In genomic region chr5:1074816-1075554, GRCh38 we compare ENCODE assay signal across 25 cellular contexts. TPM values are rescaled to one million over a fixed set of nuclear protein-coding genes. Genes with fewer than 3 reads are reported as not detected.
DNase-seq lines count a peak whose midpoint lies in the region; ATAC-seq, FAIRE-seq and TF ChIP-seq lines count a peak whose summit lies in the region.
"Had no signal": no experiment of that assay in that cellular context is flagged by ENCODE, and none has a peak within 500 bp of the region (broad histone marks: within the 10 kb centered on the region; RNA-seq: fewer than 3 reads in every experiment).

No MANE protein-coding gene starts in this region.

- H3K9me3 Mint-ChIP-seq in naive thymus-derived CD4-positive, alpha-beta T cell, result no peaks in the 10 kb centered on the region
- H3K9me3 Mint-ChIP-seq: CD4-positive, CD25-positive, alpha-beta regulatory T cell had no signal

- CTCF ChIA-PET in K562 (lab: Yijun Ruan, JAX; ENCODE audit: low intra/inter-chr PET ratio), result no interaction called here
- CTCF ChIA-PET in naive thymus-derived CD4-positive, alpha-beta T cell (lab: Charles Lee), result no interaction called here

- H3K27ac Mint-ChIP-seq in naive thymus-derived CD4-positive, alpha-beta T cell, result no peak overlapping the region
- H3K27ac Mint-ChIP-seq: CD4-positive, CD25-positive, alpha-beta regulatory T cell had no signal

- H4K20me1 ChIP-seq in K562 (replicated peaks; ENCODE audit: control insufficient read depth, insufficient read depth, low read length), result peaks cover 6% of the 10 kb centered on the region

- intact Hi-C loops in right cardiac atrium (cut with DNase I) (no loop called here), K562 (cut with micrococcal nuclease) (no loop called here)
- intact Hi-C loops in naive thymus-derived CD4-positive, alpha-beta T cell (cut with micrococcal nuclease), result no loop called here

- H3K36me3 ChIP-seq in right atrium auricular region, result peaks cover 65% of the 10 kb centered on the region
- no peaks in the 10 kb centered on the region for H3K36me3 ChIP-seq in K562 (ENCODE audit: control insufficient read depth, insufficient read depth, low read length)
- H3K36me3 ChIP-seq in naive thymus-derived CD4-positive, alpha-beta T cell (ENCODE audit: control insufficient read depth in 2 of 3, insufficient read depth in 3 of 3, low read length in 3 of 3), result peaks cover 0 to 67% (median 9%) of the 10 kb centered on the region in 3 experiments
- H3K36me3 ChIP-seq: HAP-1 had no signal

- TF ChIP-seq CTCF in right atrium auricular region (IDR thresholded peaks at IDR 0.05) (no peak), K562 (IDR thresholded peaks at IDR 0.05 in 2 of 3, conservative IDR thresholded peaks at IDR 0.05 in 1 of 3; ENCODE audit: insufficient read depth in 2 of 3, low read depth in 1 of 3, low read length in 3 of 3) (no peak)

- in situ Hi-C loops in K562 (cut with MboI), result no loop called here

- H3K4me1 ChIP-seq in right cardiac atrium (ENCODE audit: control insufficient read depth, insufficient read depth, low read length) (no peaks in the 10 kb centered on the region), right atrium auricular region (no peaks in the 10 kb centered on the region), K562 (replicated peaks in 1 of 2; ENCODE audit: control insufficient read depth in 2 of 2, insufficient read depth in 2 of 2, low read length in 2 of 2) (peaks cover 0 to 41% of the 10 kb centered on the region in 2 experiments; a peak in 2 of 5 replicates)
- H3K4me1 ChIP-seq in naive thymus-derived CD4-positive, alpha-beta T cell (ENCODE audit: control insufficient read depth in 2 of 2, insufficient read depth in 2 of 2, low read length in 2 of 2), result no peaks in the 10 kb centered on the region
- H3K4me1 ChIP-seq: BLaER1, HAP-1 had no signal

- H3K27ac ChIP-seq in right cardiac atrium (ENCODE audit: low read length), result no peak overlapping the region
- H3K27ac ChIP-seq in right atrium auricular region, result no peak overlapping the region
- no peak overlapping the region for H3K27ac ChIP-seq in K562 (ENCODE audit: extremely low read depth, low read depth, low read length)
- no peak overlapping the region for H3K27ac ChIP-seq in naive thymus-derived CD4-positive, alpha-beta T cell (ENCODE audit: low read depth, low read length)
- H3K27ac ChIP-seq: BLaER1, GM23248, PC-9 had no signal

- BruUV-seq in K562 (replicated peaks; lab: Mats Ljungman, UMichigan), result no TSS peak

- POLR2A ChIA-PET in K562 (lab: Yijun Ruan, JAX), result interaction anchor here (0.6 kb wide), 1 partner anchor 42 kb away, joined by 4 read pairs; no protein-coding TSS in a partner anchor
- POLR2A ChIA-PET in naive thymus-derived CD4-positive, alpha-beta T cell (lab: Charles Lee), result no interaction called here

- FAIRE-seq in K562 (lab: Jason Lieb, UNC), result no peak
- FAIRE-seq in urothelium cell line (lab: Jason Lieb, UNC), result peak; percentile 50
- FAIRE-seq: A204.1, G401.6 had no signal

- TF ChIP-seq EP300 in K562 (IDR thresholded peaks at IDR 0.05; ENCODE audit: low read length), result no peak

- peaks cover 0 to 13% (median 0%) of the 10 kb centered on the region in 5 donors for H3K36me3 Mint-ChIP-seq in naive thymus-derived CD4-positive, alpha-beta T cell

- TF ChIP-seq RAD21 in K562 (CRISPR knock-in tag; conservative IDR thresholded peaks at IDR 0.05 in 1 of 2, IDR thresholded peaks at IDR 0.05 in 1 of 2), result no peak

- TF ChIP-seq POLR2A in K562 (conservative IDR thresholded peaks at IDR 0.05), result no peak

- no peak overlapping the region for H3K4me3 ChIP-seq in right cardiac atrium (ENCODE audit: low read length)
- H3K4me3 ChIP-seq in right atrium auricular region, result no peak overlapping the region
- no peak overlapping the region for H3K4me3 ChIP-seq in K562
- no peak overlapping the region for H3K4me3 ChIP-seq in naive thymus-derived CD4-positive, alpha-beta T cell (ENCODE audit: low read length)
- H3K4me3 ChIP-seq: BLaER1, GM23248, HAP-1, PC-9 had no signal

- no peak overlapping the region for H3K4me2 ChIP-seq in K562 (ENCODE audit: insufficient read depth, low read length)
- H3K4me2 ChIP-seq: BLaER1, PC-9 had no signal

- WGBS in right cardiac atrium, result 90% methylated on average over 40 of the region's 40 CpGs
- WGBS in K562 (ENCODE audit: insufficient coverage, low coverage, missing lambda C conversion rate), result 38% methylated on average over 34 of the region's 40 CpGs

- H3K4me1 Mint-ChIP-seq in naive thymus-derived CD4-positive, alpha-beta T cell, result peaks cover 0 to 2% (median 0%) of the 10 kb centered on the region in 7 donors
- H3K4me1 Mint-ChIP-seq: CD4-positive, CD25-positive, alpha-beta regulatory T cell had no signal

- H3K27me3 ChIP-seq in right cardiac atrium (ENCODE audit: control insufficient read depth, insufficient read depth), result no peaks in the 10 kb centered on the region
- no peaks in the 10 kb centered on the region for H3K27me3 ChIP-seq in right atrium auricular region
- H3K27me3 ChIP-seq in K562 (ENCODE audit: control insufficient read depth in 2 of 2, insufficient read depth in 2 of 2, low read length in 2 of 2), result peaks cover 0 to 32% of the 10 kb centered on the region in 2 experiments; a peak in 2 of 5 replicates
- no peaks in the 10 kb centered on the region for H3K27me3 ChIP-seq in naive thymus-derived CD4-positive, alpha-beta T cell (ENCODE audit: control insufficient read depth in 2 of 2, insufficient read depth in 2 of 2, low read length in 2 of 2)
- H3K27me3 ChIP-seq: BLaER1 had no signal

- H3K9me1 ChIP-seq in K562 (ENCODE audit: control insufficient read depth, insufficient read depth, low read length), result no peaks in the 10 kb centered on the region

- no peak overlapping the region for H3K4me3 Mint-ChIP-seq in naive thymus-derived CD4-positive, alpha-beta T cell
- H3K4me3 Mint-ChIP-seq: CD4-positive, CD25-positive, alpha-beta regulatory T cell had no signal

- DNase-seq in right cardiac atrium, result no peak
- no peak for DNase-seq in right atrium auricular region (ENCODE audit: low spot score)
- DNase-seq in K562 (ENCODE audit: extremely low read depth in 1 of 4, low spot score in 3 of 4), result no peak
- DNase-seq in naive thymus-derived CD4-positive, alpha-beta T cell, result no peak
- DNase-seq in urothelium cell line (ENCODE audit: low spot score), result no peak
- no peak for DNase-seq in kidney glomerular epithelial cell (lab: John Stamatoyannopoulos, UW)
- DNase-seq: CD4-positive, CD25-positive, alpha-beta regulatory T cell; DMS53; GM23248; NCI-H1105 treated with DMSO at 0.1 percent for 48 hours; NCI-H146; NCI-H1930; NCI-H2107; NCI-H446 treated with DMSO at 0.1 percent for 48 hours; NCI-H526; NCI-H82; NK-92 treated with Interleukin-12 subunit alpha and Interleukin-12 subunit beta, amount 100 ng/mL, for 24 hours; PC-9; Right ventricle myocardium superior had no signal

- H3K79me2 ChIP-seq in K562 (ENCODE audit: control insufficient read depth, insufficient read depth, low read length), result no peaks in the 10 kb centered on the region

- H3K9ac ChIP-seq in K562 (ENCODE audit: insufficient read depth in 1 of 2, low read depth in 2 of 2, low read length in 2 of 2), result no peak overlapping the region
- H3K9ac ChIP-seq: BLaER1, GM23248 had no signal

- H3K27me3 Mint-ChIP-seq in naive thymus-derived CD4-positive, alpha-beta T cell, result no peaks in the 10 kb centered on the region
- H3K27me3 Mint-ChIP-seq: CD4-positive, CD25-positive, alpha-beta regulatory T cell had no signal

- no peak overlapping the region for H2AFZ ChIP-seq in K562 (ENCODE audit: low read depth, low read length)
- H2AFZ ChIP-seq: GM23248, PC-9 had no signal

- ATAC-seq in right cardiac atrium (peak; percentile 8 to 20), K562 (no peak), HG03135 (IDR thresholded peaks at IDR 0.05; ENCODE audit: unreplicated experiment) (no peak), GM21825 (IDR thresholded peaks at IDR 0.05; ENCODE audit: unreplicated experiment) (no peak)
- peak; percentile 11 for ATAC-seq in naive thymus-derived CD4-positive, alpha-beta T cell

- no peaks in the 10 kb centered on the region for H3K9me3 ChIP-seq in right cardiac atrium (ENCODE audit: control insufficient read depth, low read length)
- H3K9me3 ChIP-seq in right atrium auricular region, result no peaks in the 10 kb centered on the region
- no peaks in the 10 kb centered on the region for H3K9me3 ChIP-seq in K562 (replicated peaks; ENCODE audit: control insufficient read depth, insufficient read depth, low read depth, low read length)
- no peaks in the 10 kb centered on the region for H3K9me3 ChIP-seq in naive thymus-derived CD4-positive, alpha-beta T cell (ENCODE audit: control insufficient read depth in 2 of 3, low read length in 3 of 3)
- H3K9me3 ChIP-seq: BLaER1, HAP-1 had no signal

RNA-seq across cellular contexts. Expression of gene SLC12A7, which starts 36.9 kb away (rescaled TPM):
- total RNA-seq in right cardiac atrium, result 10 to 100 TPM; 57.2 to 80.5 (median 65.6) TPM
- polyA plus RNA-seq in right cardiac atrium, result 28.5 TPM
- total RNA-seq in right atrium auricular region, result 10 to 100 TPM; 28.5 to 42.3 TPM
- 13.6 and 46.2 TPM in 2 replicates for total RNA-seq in K562 (2011; cell fraction: chromatin; rRNA removed; ENCODE audit: low replicate concordance)
- 15.9 and 26.2 TPM in 2 replicates for total RNA-seq in K562 (2011; cell fraction: nucleolus; rRNA removed)
- 8.9 and 10.9 TPM in 2 replicates for total RNA-seq in K562 (2011; cell fraction: nucleoplasm; rRNA removed)
- total RNA-seq in K562 (2014; rRNA removed), result 1.1 and 1.3 TPM in 2 replicates
- total RNA-seq in K562 (2014; rRNA removed; fragmentation: Illumina TruSeq; extraction: Trizol), result 0.11 and 0.22 TPM in 2 replicates
- 0.51 and 0.53 TPM in 2 replicates for total RNA-seq in K562 (2015; rRNA removed; fragmentation: Illumina TruSeq; extraction: Trizol)
- 1.8 and 1.9 TPM in 2 replicates for total RNA-seq in K562 (2021)
- 3.1 and 15.7 TPM in 2 replicates for polyA plus RNA-seq in K562 (2011; rRNA removed)
- polyA plus RNA-seq in K562 (2011; cell fraction: cytosol; rRNA removed), result 5.3 and 11.3 TPM in 2 replicates
- 55.8 and 115 TPM in 2 replicates for polyA plus RNA-seq in K562 (2011; cell fraction: nucleus; rRNA removed)
- polyA plus RNA-seq in K562 (2012), result 1.2 and 3.8 TPM in 2 replicates
- polyA plus RNA-seq in K562 (2014; fragmentation: Illumina TruSeq; extraction: Trizol), result 0.56 and 0.83 TPM in 2 replicates
- polyA plus RNA-seq in K562 (2014; fragmentation: Nextera tagmentation; extraction: Ambion mirVana), result under 1 TPM; 0.01 to 0.04 TPM
- polyA plus RNA-seq in K562 (2014; rRNA removed), result 0.73 and 1.0 TPM in 2 replicates
- polyA minus RNA-seq in K562 (2011; rRNA and poly(A)+ RNA removed), result 2.5 and 9.1 TPM in 2 replicates
- polyA minus RNA-seq in K562 (2011; cell fraction: cytosol; rRNA and poly(A)+ RNA removed), result 5.9 and 21.7 TPM in 2 replicates
- 13.1 and 36.8 TPM in 2 replicates for polyA minus RNA-seq in K562 (2011; cell fraction: nucleus; rRNA and poly(A)+ RNA removed)
- total RNA-seq in naive thymus-derived CD4-positive, alpha-beta T cell, result 100 to 1,000 TPM in 1 of 5 experiments, 10 to 100 TPM in 4; 45.3 to 101 (median 64.5) TPM
- polyA plus RNA-seq in naive thymus-derived CD4-positive, alpha-beta T cell, result 10 to 100 TPM in 1 of 2 donors, 1 to 10 TPM in 1; 6.4 to 30.5 TPM

Comparison
In these comparisons a context has a peak if more than half of its experiments do, and no peak if none do; other contexts are left out.
1. ATAC-seq: peak in right cardiac atrium (2 of 2) and naive thymus-derived CD4-positive, alpha-beta T cell (single experiment); none in K562 (single experiment), HG03135 (single experiment) and GM21825 (single experiment).